2 cellular contexts compared by ENCODE assay signal in the genomic region with DNA sequence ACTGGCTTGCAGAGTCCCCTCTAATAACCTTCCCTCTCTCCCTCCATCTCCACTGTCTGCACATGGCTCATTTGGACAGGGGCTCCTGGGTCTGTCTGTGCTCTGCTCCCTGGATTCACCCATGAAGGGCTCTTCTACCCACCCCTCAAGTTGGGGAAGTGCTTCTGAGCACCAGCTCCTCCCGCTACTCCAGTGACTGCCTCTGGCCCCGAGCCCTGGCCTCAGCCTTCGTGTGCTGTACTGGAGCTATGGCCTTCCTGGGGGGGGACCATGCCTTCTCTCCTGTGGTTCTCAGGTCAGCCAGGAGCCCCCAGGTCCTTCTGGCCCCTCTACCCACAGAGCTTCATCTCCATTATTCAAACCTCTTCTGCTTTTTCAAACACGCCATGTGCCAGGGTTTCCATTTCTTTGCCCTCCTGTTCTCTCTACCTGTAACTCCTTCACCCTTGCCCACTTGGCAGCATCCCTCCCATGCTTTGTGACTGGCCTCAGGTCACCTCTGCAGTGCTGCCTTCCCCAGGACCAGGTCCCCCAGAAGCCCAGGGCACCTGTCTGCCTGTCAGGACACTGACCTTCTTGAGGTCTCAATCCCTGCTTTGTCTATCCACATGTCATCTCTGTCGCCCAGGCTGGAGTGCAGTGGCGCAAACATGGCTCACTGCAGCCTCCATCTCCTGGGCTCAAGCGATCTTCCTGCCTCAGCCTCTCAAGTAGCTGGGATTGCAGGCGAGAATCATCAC.
TF ChIP-seq lines count a peak whose summit lies in the region.

No MANE protein-coding gene starts in this region.

TF ChIP-seq in SK-N-SH treated with all-trans-retinoic acid at 6 μM for 48 hours, 23 proteins besides CTCF, POLR2A, EP300 and RAD21 (continued from another document):
- TF ChIP-seq, protein P1, sequence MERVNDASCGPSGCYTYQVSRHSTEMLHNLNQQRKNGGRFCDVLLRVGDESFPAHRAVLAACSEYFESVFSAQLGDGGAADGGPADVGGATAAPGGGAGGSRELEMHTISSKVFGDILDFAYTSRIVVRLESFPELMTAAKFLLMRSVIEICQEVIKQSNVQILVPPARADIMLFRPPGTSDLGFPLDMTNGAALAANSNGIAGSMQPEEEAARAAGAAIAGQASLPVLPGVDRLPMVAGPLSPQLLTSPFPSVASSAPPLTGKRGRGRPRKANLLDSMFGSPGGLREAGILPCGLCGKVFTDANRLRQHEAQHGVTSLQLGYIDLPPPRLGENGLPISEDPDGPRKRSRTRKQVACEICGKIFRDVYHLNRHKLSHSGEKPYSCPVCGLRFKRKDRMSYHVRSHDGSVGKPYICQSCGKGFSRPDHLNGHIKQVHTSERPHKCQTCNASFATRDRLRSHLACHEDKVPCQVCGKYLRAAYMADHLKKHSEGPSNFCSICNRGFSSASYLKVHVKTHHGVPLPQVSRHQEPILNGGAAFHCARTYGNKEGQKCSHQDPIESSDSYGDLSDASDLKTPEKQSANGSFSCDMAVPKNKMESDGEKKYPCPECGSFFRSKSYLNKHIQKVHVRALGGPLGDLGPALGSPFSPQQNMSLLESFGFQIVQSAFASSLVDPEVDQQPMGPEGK (CRISPR knock-in tag; IDR thresholded peaks at IDR 0.05; ENCODE audit: borderline replicate concordance) = no peak
- TF ChIP-seq OSR1 (CRISPR knock-in tag; IDR thresholded peaks at IDR 0.05) (no peak), ESRRG (CRISPR knock-in tag; IDR thresholded peaks at IDR 0.05) (no peak), TOX (CRISPR knock-in tag; IDR thresholded peaks at IDR 0.05; ENCODE audit: borderline replicate concordance) (no peak)
- TF ChIP-seq, protein P2, sequence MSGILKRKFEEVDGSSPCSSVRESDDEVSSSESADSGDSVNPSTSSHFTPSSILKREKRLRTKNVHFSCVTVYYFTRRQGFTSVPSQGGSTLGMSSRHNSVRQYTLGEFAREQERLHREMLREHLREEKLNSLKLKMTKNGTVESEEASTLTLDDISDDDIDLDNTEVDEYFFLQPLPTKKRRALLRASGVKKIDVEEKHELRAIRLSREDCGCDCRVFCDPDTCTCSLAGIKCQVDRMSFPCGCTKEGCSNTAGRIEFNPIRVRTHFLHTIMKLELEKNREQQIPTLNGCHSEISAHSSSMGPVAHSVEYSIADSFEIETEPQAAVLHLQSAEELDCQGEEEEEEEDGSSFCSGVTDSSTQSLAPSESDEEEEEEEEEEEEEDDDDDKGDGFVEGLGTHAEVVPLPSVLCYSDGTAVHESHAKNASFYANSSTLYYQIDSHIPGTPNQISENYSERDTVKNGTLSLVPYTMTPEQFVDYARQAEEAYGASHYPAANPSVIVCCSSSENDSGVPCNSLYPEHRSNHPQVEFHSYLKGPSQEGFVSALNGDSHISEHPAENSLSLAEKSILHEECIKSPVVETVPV (CRISPR knock-in tag; IDR thresholded peaks at IDR 0.05) = no peak

TF ChIP-seq in SK-N-SH, 30 proteins besides CTCF, POLR2A, EP300 and RAD21 (continued from another document):
- TF ChIP-seq, protein P3, sequence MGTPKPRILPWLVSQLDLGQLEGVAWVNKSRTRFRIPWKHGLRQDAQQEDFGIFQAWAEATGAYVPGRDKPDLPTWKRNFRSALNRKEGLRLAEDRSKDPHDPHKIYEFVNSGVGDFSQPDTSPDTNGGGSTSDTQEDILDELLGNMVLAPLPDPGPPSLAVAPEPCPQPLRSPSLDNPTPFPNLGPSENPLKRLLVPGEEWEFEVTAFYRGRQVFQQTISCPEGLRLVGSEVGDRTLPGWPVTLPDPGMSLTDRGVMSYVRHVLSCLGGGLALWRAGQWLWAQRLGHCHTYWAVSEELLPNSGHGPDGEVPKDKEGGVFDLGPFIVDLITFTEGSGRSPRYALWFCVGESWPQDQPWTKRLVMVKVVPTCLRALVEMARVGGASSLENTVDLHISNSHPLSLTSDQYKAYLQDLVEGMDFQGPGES (IDR thresholded peaks at IDR 0.05; ENCODE audit: low read depth, low read length) = no peak
- no peak for TF ChIP-seq FOXJ3 (CRISPR knock-in tag; IDR thresholded peaks at IDR 0.05)
- TF ChIP-seq GATA2 (CRISPR knock-in tag; IDR thresholded peaks at IDR 0.05) = no peak
- TF ChIP-seq, protein P4, sequence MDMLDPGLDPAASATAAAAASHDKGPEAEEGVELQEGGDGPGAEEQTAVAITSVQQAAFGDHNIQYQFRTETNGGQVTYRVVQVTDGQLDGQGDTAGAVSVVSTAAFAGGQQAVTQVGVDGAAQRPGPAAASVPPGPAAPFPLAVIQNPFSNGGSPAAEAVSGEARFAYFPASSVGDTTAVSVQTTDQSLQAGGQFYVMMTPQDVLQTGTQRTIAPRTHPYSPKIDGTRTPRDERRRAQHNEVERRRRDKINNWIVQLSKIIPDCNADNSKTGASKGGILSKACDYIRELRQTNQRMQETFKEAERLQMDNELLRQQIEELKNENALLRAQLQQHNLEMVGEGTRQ (IDR thresholded peaks at IDR 0.05; ENCODE audit: borderline replicate concordance, low read depth, low read length) = no peak
- no peak for TF ChIP-seq YY1 (IDR thresholded peaks at IDR 0.05; ENCODE audit: low read depth)
- TF ChIP-seq RFX5 (IDR thresholded peaks at IDR 0.05; ENCODE audit: low read length) = no peak
- no peak for TF ChIP-seq EZH2phosphoT487 (IDR thresholded peaks at IDR 0.05; ENCODE audit: borderline replicate concordance, low read depth)
- no peak for TF ChIP-seq MXI1 (IDR thresholded peaks at IDR 0.05; ENCODE audit: low read depth, low read length)
- no peak for TF ChIP-seq JUND (IDR thresholded peaks at IDR 0.05)
- no peak for TF ChIP-seq FOXM1 (IDR thresholded peaks at IDR 0.05; ENCODE audit: low read depth)
- no peak for TF ChIP-seq CHD2 (IDR thresholded peaks at IDR 0.05; ENCODE audit: low read length, partially characterized antibody)
- no peak for TF ChIP-seq MEF2A (IDR thresholded peaks at IDR 0.05; ENCODE audit: borderline replicate concordance, low read depth)
- no peak for TF ChIP-seq NRF1 (IDR thresholded peaks at IDR 0.05; ENCODE audit: low read depth, low read length)
- TF ChIP-seq TCF12 (IDR thresholded peaks at IDR 0.05) = no peak
